In genomic region chr19:49845433-49845832, GRCh38 we compare ENCODE assay signal across 15 cellular contexts.
"Had no signal": no experiment of that assay in that cellular context is flagged by ENCODE, and none has a peak within 500 bp of the region (broad histone marks: within the 10 kb centered on the region; RNA-seq: fewer than 3 reads in every experiment).

No MANE protein-coding gene starts in this region.

- ATAC-seq: heart right ventricle had no signal

- H3K4me3 ChIP-seq: breast epithelium, esophagus muscularis mucosa, heart right ventricle, left ventricle myocardium inferior, stomach, thoracic aorta had no signal

- DNase-seq: activated CD4-positive, alpha-beta memory T cell treated with anti-CD3 and anti-CD28 coated beads, Interleukin-2, amount 10 ng/mL, durations not matched to agents 7 days and 5 days; activated naive CD8-positive, alpha-beta T cell treated with anti-CD3 and anti-CD28 coated beads, Interleukin-2, amount 10 ng/mL, durations not matched to agents 7 days and 5 days; activated T-cell treated with anti-CD3 and anti-CD28 coated beads, Interleukin-2, amount 50 U/mL, for 48 hours; heart right ventricle; islet precursor cell; left ventricle myocardium inferior; mesendoderm; retina; stimulated activated CD4-positive, alpha-beta T cell treated with anti-CD3 and anti-CD28 coated beads, Interleukin-4, amount 100 ng/mL, for 1 hour; stimulated activated CD8-positive, alpha-beta memory T cell treated with anti-CD3 and anti-CD28 coated beads, Interleukin-4, amount 100 ng/mL, for 48 hours; stomach had no signal

- H3K27ac Mint-ChIP-seq: activated CD4-positive, alpha-beta memory T cell treated with anti-CD3 and anti-CD28 coated beads, Interleukin-2, amount 10 ng/mL, durations not matched to agents 7 days and 5 days; activated naive CD8-positive, alpha-beta T cell treated with anti-CD3 and anti-CD28 coated beads, Interleukin-2, amount 10 ng/mL, durations not matched to agents 7 days and 5 days; T-helper 2 cell treated with Interferon-gamma antibody and Interleukin-4, amounts not matched to agents 5 μg/mL and 100 μg/mL, for 36 hours had no signal

- H3K4me3 Mint-ChIP-seq: activated CD4-positive, alpha-beta memory T cell treated with anti-CD3 and anti-CD28 coated beads, Interleukin-2, amount 10 ng/mL, durations not matched to agents 7 days and 5 days; activated naive CD8-positive, alpha-beta T cell treated with anti-CD3 and anti-CD28 coated beads, Interleukin-2, amount 10 ng/mL, durations not matched to agents 7 days and 5 days; T-helper 2 cell treated with Interferon-gamma antibody and Interleukin-4, amounts not matched to agents 5 μg/mL and 100 μg/mL, for 36 hours had no signal
